21 cellular contexts compared by ENCODE assay signal in genomic region chr5:69528015-69528414, GRCh38. TPM values are rescaled to one million over a fixed set of nuclear protein-coding genes. Genes with fewer than 3 reads are reported as not detected.
DNase-seq lines count a peak whose midpoint lies in the region; ATAC-seq, FAIRE-seq and TF ChIP-seq lines count a peak whose summit lies in the region.
"Had no signal": no experiment of that assay in that cellular context is flagged by ENCODE, and none has a peak within 500 bp of the region (broad histone marks: within the 10 kb centered on the region; RNA-seq: fewer than 3 reads in every experiment).

No MANE protein-coding gene starts in this region.

- no peak for FAIRE-seq in H54 (lab: Jason Lieb, UNC)
- FAIRE-seq: endometrium had no signal

- no peaks in the 10 kb centered on the region for H3K9me3 ChIP-seq in upper lobe of left lung
- H3K9me3 ChIP-seq: tibial nerve had no signal

- TF ChIP-seq POLR2A in upper lobe of left lung (IDR thresholded peaks at IDR 0.05) (no peak), H54 (IDR thresholded peaks at IDR 0.05; ENCODE audit: low read depth, low read length) (no peak)

- CTCF ChIA-PET in RWPE1 (lab: Yijun Ruan, JAX), result interaction anchor here (1.0 kb wide), 1 partner anchor 35 kb away, joined by 3 read pairs; the partner anchor contains the start of gene OCLN

- TF ChIP-seq EP300 in upper lobe of left lung (IDR thresholded peaks at IDR 0.05), result peak in 1 of 4 donors; percentile 45

- POLR2A ChIA-PET in RWPE1 (lab: Yijun Ruan, JAX; ENCODE audit: low non-redundant PET), result no interaction called here

- H3K4me1 ChIP-seq in upper lobe of left lung, result peaks cover 13 to 46% (median 15%) of the 10 kb centered on the region in 4 donors
- H3K4me1 ChIP-seq: tibial nerve had no signal

- 62 to 68% methylated on average over 5 of the region's 5 CpGs for WGBS in upper lobe of left lung, 2 donors

- no peaks in the 10 kb centered on the region for H3K27me3 ChIP-seq in upper lobe of left lung
- H3K27me3 ChIP-seq: tibial nerve had no signal

- peak; percentile 1 for DNase-seq in NCI-H345 (lab: John Stamatoyannopoulos, UW)
- DNase-seq in NCI-H345 treated with DMSO at 0.1 percent for 48 hours (lab: John Stamatoyannopoulos, UW; ENCODE audit: unreplicated experiment), result no peak
- peak; percentile 61 for DNase-seq in RWPE1 (ENCODE audit: low spot score)
- peak; percentile 31 for DNase-seq in iPS-NIHi7 (ENCODE audit: extremely low spot score)
- no peak for DNase-seq in upper lobe of left lung
- no peak for DNase-seq in H54 (ENCODE audit: insufficient read length, low spot score)
- no peak for DNase-seq in anterior cingulate cortex (lab: John Stamatoyannopoulos, UW)
- DNase-seq: 8988T; activated CD4-positive, alpha-beta T cell treated with anti-CD3 and anti-CD28 coated beads for 36 hours; activated CD8-positive, alpha-beta memory T cell treated with anti-CD3 and anti-CD28 coated beads, Interleukin-2, amount 50 U/mL, for 48 hours; activated gamma-delta T cell; foreskin melanocyte; GM23248; naive thymus-derived CD4-positive, alpha-beta T cell; NCI-H1436 treated with DMSO at 0.1 percent for 48 hours; NCI-H524 treated with DMSO at 0.1 percent for 48 hours had no signal

- no peak overlapping the region for H3K4me3 ChIP-seq in upper lobe of left lung
- H3K4me3 ChIP-seq: GM23248, tibial nerve had no signal

- ATAC-seq in upper lobe of left lung (ENCODE audit: low FRiP score in 2 of 2) (peak in 1 of 2 donors; percentile 56), HG02610 (IDR thresholded peaks at IDR 0.05; ENCODE audit: unreplicated experiment) (no peak)
- ATAC-seq: activated CD4-positive, alpha-beta T cell treated with anti-CD3 and anti-CD28 coated beads for 36 hours; naive thymus-derived CD4-positive, alpha-beta T cell; SK-N-SH treated with all-trans-retinoic acid at 6 μM for 48 hours; stimulated activated effector memory CD8-positive, alpha-beta T cell treated with anti-CD3 and anti-CD28 coated beads, Interleukin-12 subunit alpha, Interleukin-12 subunit beta, amount 100 ng/mL, for 72 hours had no signal

- H3K27ac ChIP-seq in RWPE1 (no peak overlapping the region), upper lobe of left lung (peak overlapping the region in 3 of 4 donors; percentile 15 to 65 (median 31))
- H3K27ac ChIP-seq: GM23248, tibial nerve had no signal

- H3K36me3 ChIP-seq in upper lobe of left lung, result peaks cover 0 to 8% (median 0%) of the 10 kb centered on the region in 4 donors
- H3K36me3 ChIP-seq: tibial nerve had no signal

- TF ChIP-seq CTCF in RWPE1 (conservative IDR thresholded peaks at IDR 0.05; ENCODE audit: low read depth) (no peak), upper lobe of left lung (IDR thresholded peaks at IDR 0.05) (no peak)

RNA-seq across cellular contexts. Expression of gene GTF2H2C, which starts 32.0 kb away (rescaled TPM):
- total RNA-seq in upper lobe of left lung, result 10 to 100 TPM; 28.4 to 56.6 (median 33.4) TPM

RNA-seq across cellular contexts. Expression of gene OCLN, which starts 35.4 kb away (rescaled TPM):
- total RNA-seq in upper lobe of left lung, result 100 to 1,000 TPM in 3 of 6 donors, 10 to 100 TPM in 3; 66.4 to 277 (median 109) TPM

Comparison
In these comparisons a context has a peak if more than half of its experiments do, and no peak if none do; other contexts are left out.
1. DNase-seq: peak in NCI-H345 (single experiment), RWPE1 (single experiment) and iPS-NIHi7 (single experiment); none in NCI-H345 treated with DMSO at 0.1 percent for 48 hours (single experiment), upper lobe of left lung (0 of 2), H54 (single experiment) and anterior cingulate cortex (0 of 58).